In genomic region chr20:1721687-1722512, GRCh38 we compare ENCODE assay signal across 15 cellular contexts.
DNase-seq lines count a peak whose midpoint lies in the region; ATAC-seq and TF ChIP-seq lines count a peak whose summit lies in the region.
"Had no signal": no experiment of that assay in that cellular context is flagged by ENCODE, and none has a peak within 500 bp of the region (broad histone marks: within the 10 kb centered on the region; RNA-seq: fewer than 3 reads in every experiment).

No MANE protein-coding gene starts in this region.

- H3K36me3 ChIP-seq in Peyer's patch (no peaks in the 10 kb centered on the region), uterus (no peaks in the 10 kb centered on the region)
- H3K36me3 ChIP-seq: ascending aorta, tibial nerve had no signal

- no peak for TF ChIP-seq POLR2A in Peyer's patch (IDR thresholded peaks at IDR 0.05)
- TF ChIP-seq POLR2A in uterus (IDR thresholded peaks at IDR 0.05), result no peak

- H3K27ac Mint-ChIP-seq in activated CD4-positive, alpha-beta T cell treated with anti-CD3 and anti-CD28 coated beads, Interleukin-2, amount 10 ng/mL, durations not matched to agents 24 days and 14 days, result no peak overlapping the region
- no peak overlapping the region for H3K27ac Mint-ChIP-seq in type B pancreatic cell
- H3K27ac Mint-ChIP-seq: activated T-cell treated with anti-CD3 and anti-CD28 coated beads, Interleukin-2, amount 50 U/mL, for 72 hours had no signal

- intact Hi-C loops in activated CD4-positive, alpha-beta T cell treated with anti-CD3 and anti-CD28 coated beads, Interleukin-2, amount 10 ng/mL, durations not matched to agents 24 days and 14 days (cut with micrococcal nuclease), result no loop called here
- intact Hi-C loops in uterus (cut with DNase I; ENCODE audit: low total_unique reads), result no loop called here

- H3K4me3 ChIP-seq in Peyer's patch (no peak overlapping the region), uterus (no peak overlapping the region)
- H3K4me3 ChIP-seq: ascending aorta, dorsolateral prefrontal cortex, tibial nerve had no signal

- no peaks in the 10 kb centered on the region for H3K27me3 Mint-ChIP-seq in activated CD4-positive, alpha-beta T cell treated with anti-CD3 and anti-CD28 coated beads, Interleukin-2, amount 10 ng/mL, durations not matched to agents 24 days and 14 days
- peaks cover 44% of the 10 kb centered on the region for H3K27me3 Mint-ChIP-seq in type B pancreatic cell

- H3K27me3 ChIP-seq in Peyer's patch (no peaks in the 10 kb centered on the region), uterus (peaks cover 0 to 3% of the 10 kb centered on the region in 2 donors)
- H3K27me3 ChIP-seq: ascending aorta, dorsolateral prefrontal cortex, tibial nerve had no signal

- H3K27ac ChIP-seq in Peyer's patch, result peak overlapping the region in 1 of 4 donors; percentile 68
- H3K27ac ChIP-seq in uterus, result no peak overlapping the region
- H3K27ac ChIP-seq: ascending aorta, dorsolateral prefrontal cortex, tibial nerve had no signal

- H3K4me1 ChIP-seq in Peyer's patch (no peaks in the 10 kb centered on the region), uterus (no peaks in the 10 kb centered on the region)
- H3K4me1 ChIP-seq: ascending aorta, tibial nerve had no signal

- H3K9me3 ChIP-seq in Peyer's patch, result no peaks in the 10 kb centered on the region
- no peaks in the 10 kb centered on the region for H3K9me3 ChIP-seq in uterus
- H3K9me3 ChIP-seq: ascending aorta had no signal

- peak; percentile 54 for ATAC-seq in HG02678 (IDR thresholded peaks at IDR 0.05; ENCODE audit: unreplicated experiment)

- TF ChIP-seq CTCF in Peyer's patch (IDR thresholded peaks at IDR 0.05), result no peak
- no peak for TF ChIP-seq CTCF in uterus (IDR thresholded peaks at IDR 0.05)
- no peak for TF ChIP-seq CTCF in type B pancreatic cell (conservative IDR thresholded peaks at IDR 0.05)

- no peak overlapping the region for H3K4me3 Mint-ChIP-seq in activated CD4-positive, alpha-beta T cell treated with anti-CD3 and anti-CD28 coated beads, Interleukin-2, amount 10 ng/mL, durations not matched to agents 24 days and 14 days
- H3K4me3 Mint-ChIP-seq in type B pancreatic cell, result no peak overlapping the region
- H3K4me3 Mint-ChIP-seq: activated T-cell treated with anti-CD3 and anti-CD28 coated beads, Interleukin-2, amount 50 U/mL, for 72 hours had no signal

- H3K9me3 Mint-ChIP-seq in activated CD4-positive, alpha-beta T cell treated with anti-CD3 and anti-CD28 coated beads, Interleukin-2, amount 10 ng/mL, durations not matched to agents 24 days and 14 days, result peaks cover 16% of the 10 kb centered on the region
- peaks cover 6% of the 10 kb centered on the region for H3K9me3 Mint-ChIP-seq in type B pancreatic cell

- no peaks in the 10 kb centered on the region for H3K36me3 Mint-ChIP-seq in activated CD4-positive, alpha-beta T cell treated with anti-CD3 and anti-CD28 coated beads, Interleukin-2, amount 10 ng/mL, durations not matched to agents 24 days and 14 days (ENCODE audit: low read depth)
- no peaks in the 10 kb centered on the region for H3K36me3 Mint-ChIP-seq in type B pancreatic cell

- peaks cover 9% of the 10 kb centered on the region for H3K4me1 Mint-ChIP-seq in activated CD4-positive, alpha-beta T cell treated with anti-CD3 and anti-CD28 coated beads, Interleukin-2, amount 10 ng/mL, durations not matched to agents 24 days and 14 days
- H3K4me1 Mint-ChIP-seq in type B pancreatic cell (ENCODE audit: unreplicated experiment), result no peaks in the 10 kb centered on the region

- DNase-seq in activated CD4-positive, alpha-beta T cell treated with anti-CD3 and anti-CD28 coated beads, Interleukin-2, amount 10 ng/mL, durations not matched to agents 24 days and 14 days, result peak; percentile 49
- DNase-seq in activated CD4-positive, alpha-beta T cell treated with anti-CD3 and anti-CD28 coated beads, Interleukin-2, amount 50 U/mL, for 4 hours, result no peak
- DNase-seq in Peyer's patch (peak in 2 of 3 donors; percentile 61 to 66), mucosa of gallbladder (ENCODE audit: low spot score) (peak; percentile 9), uterus (no peak), type B pancreatic cell (ENCODE audit: extremely low spot score, unreplicated experiment) (no peak)
- DNase-seq in stimulated activated CD4-positive, alpha-beta T cell treated with anti-CD3 and anti-CD28 coated beads, Interleukin-15, amount 100 ng/mL, for 24 hours, result no peak
- DNase-seq: activated T-cell treated with anti-CD3 and anti-CD28 coated beads, Interleukin-2, amount 50 U/mL, for 72 hours; dorsolateral prefrontal cortex; islet precursor cell; NCI-H187; posterior cingulate gyrus had no signal

Comparison
In these comparisons a context has a peak if more than half of its experiments do, and no peak if none do; other contexts are left out.
1. DNase-seq: peak in activated CD4-positive, alpha-beta T cell treated with anti-CD3 and anti-CD28 coated beads, Interleukin-2, amount 10 ng/mL, durations not matched to agents 24 days and 14 days (single experiment), Peyer's patch (2 of 3) and mucosa of gallbladder (single experiment); none in activated CD4-positive, alpha-beta T cell treated with anti-CD3 and anti-CD28 coated beads, Interleukin-2, amount 50 U/mL, for 4 hours (0 of 2), stimulated activated CD4-positive, alpha-beta T cell treated with anti-CD3 and anti-CD28 coated beads, Interleukin-15, amount 100 ng/mL, for 24 hours (single experiment), uterus (0 of 2) and type B pancreatic cell (single experiment).